In genomic region chr1:152912900-152913299, GRCh38 we compare ENCODE assay signal across 26 cellular contexts. TPM values are rescaled to one million over a fixed set of nuclear protein-coding genes. Genes with fewer than 3 reads are reported as not detected.
DNase-seq lines count a peak whose midpoint lies in the region; ATAC-seq, FAIRE-seq and TF ChIP-seq lines count a peak whose summit lies in the region.
"Had no signal": no experiment of that assay in that cellular context is flagged by ENCODE, and none has a peak within 500 bp of the region (broad histone marks: within the 10 kb centered on the region; RNA-seq: fewer than 3 reads in every experiment).

No MANE protein-coding gene starts in this region.

- peak overlapping the region in 6 of 7 donors; percentile 73 to 85 (median 79) for H3K4me3 Mint-ChIP-seq in CD8-positive, alpha-beta memory T cell
- H3K4me3 Mint-ChIP-seq in natural killer cell = peak overlapping the region; percentile 65
- H3K4me3 Mint-ChIP-seq: CD4-positive, CD25-positive, alpha-beta regulatory T cell; HFFc6 had no signal

- peaks cover 16 to 40% of the 10 kb centered on the region in 2 donors for H3K27me3 Mint-ChIP-seq in CD8-positive, alpha-beta memory T cell
- H3K27me3 Mint-ChIP-seq in natural killer cell (ENCODE audit: low read depth in 2 of 2) = peaks cover 23 to 32% of the 10 kb centered on the region in 2 donors

- H2AFZ ChIP-seq in GM12878 (ENCODE audit: control insufficient read depth, low read depth, low read length) (no peak overlapping the region; the same call in 1 of the 2 replicates), smooth muscle cell (ENCODE audit: low read depth) (no peak overlapping the region)

- H3K4me1 ChIP-seq in CD8-positive, alpha-beta memory T cell (ENCODE audit: insufficient read depth, low read length) = no peaks in the 10 kb centered on the region
- H3K4me1 ChIP-seq in GM12878 (ENCODE audit: control insufficient read depth, insufficient read depth, low read length) = peaks cover 5% of the 10 kb centered on the region
- no peaks in the 10 kb centered on the region for H3K4me1 ChIP-seq in smooth muscle cell (ENCODE audit: low read depth)
- H3K4me1 ChIP-seq: A549, BE2C, Caco-2, Peyer's patch had no signal

- no peaks in the 10 kb centered on the region for H3K27me3 ChIP-seq in CD8-positive, alpha-beta memory T cell (ENCODE audit: insufficient read depth, low read length, poor library complexity, severe bottlenecking)
- H3K27me3 ChIP-seq in GM12878 (replicated peaks in 1 of 2; ENCODE audit: control insufficient read depth in 2 of 2, insufficient read depth in 2 of 2, low read length in 1 of 2) = no peaks in the 10 kb centered on the region
- H3K27me3 ChIP-seq in smooth muscle cell (ENCODE audit: low read depth) = no peaks in the 10 kb centered on the region
- H3K27me3 ChIP-seq: BE2C, Peyer's patch had no signal

- in situ Hi-C loops in GM12878 (cut with MboI) = no loop called here

- CTCF ChIA-PET in CD8-positive, alpha-beta memory T cell (lab: Charles Lee) = no interaction called here
- CTCF ChIA-PET in GM12878 (lab: Yijun Ruan, JAX) = interaction anchor here (0.6 to 7.6 kb wide), 7 partner anchors 12 to 315 kb away, joined by 3 to 45 read pairs (median 4); partner anchors contain the start of gene SMCP

- H3K9me3 ChIP-seq in CD8-positive, alpha-beta memory T cell (ENCODE audit: low read length) = no peaks in the 10 kb centered on the region
- no peaks in the 10 kb centered on the region for H3K9me3 ChIP-seq in GM12878 (replicated peaks; ENCODE audit: control insufficient read depth, insufficient read depth, low read length)
- H3K9me3 ChIP-seq in smooth muscle cell (replicated peaks; ENCODE audit: low read depth) = peaks cover 9% of the 10 kb centered on the region
- H3K9me3 ChIP-seq: A549, BE2C, Caco-2 had no signal

- no peak for TF ChIP-seq POLR2A in GM12878 (IDR thresholded peaks at IDR 0.05; ENCODE audit: low read depth, low read length)

- peaks cover 0 to 2% (median 0%) of the 10 kb centered on the region in 3 donors for H3K4me1 Mint-ChIP-seq in CD8-positive, alpha-beta memory T cell
- peaks cover 0 to 18% of the 10 kb centered on the region in 2 donors for H3K4me1 Mint-ChIP-seq in natural killer cell
- H3K4me1 Mint-ChIP-seq: CD4-positive, CD25-positive, alpha-beta regulatory T cell had no signal

- no TSS peak for BruUV-seq in GM12878 (replicated peaks; lab: Mats Ljungman, UMichigan)

- no peaks in the 10 kb centered on the region for H4K20me1 ChIP-seq in GM12878 (ENCODE audit: control insufficient read depth, insufficient read depth)
- H4K20me1 ChIP-seq in smooth muscle cell (ENCODE audit: low read depth) = no peaks in the 10 kb centered on the region

- WGBS in GM12878 (ENCODE audit: insufficient coverage, insufficient replicate concordance, low lambda C conversion rate, missing lambda C conversion rate) = 18% methylated on average over 5 of the region's 5 CpGs
- WGBS in smooth muscle cell (ENCODE audit: low lambda C conversion rate) = 36% methylated on average over 5 of the region's 5 CpGs

- peaks cover 0 to 1% (median 0%) of the 10 kb centered on the region in 5 donors for H3K9me3 Mint-ChIP-seq in CD8-positive, alpha-beta memory T cell
- H3K9me3 Mint-ChIP-seq in natural killer cell = peaks cover 0 to 3% of the 10 kb centered on the region in 2 donors

- H3K79me2 ChIP-seq in GM12878 (ENCODE audit: control insufficient read depth, insufficient read depth, low read length) (no peaks in the 10 kb centered on the region), smooth muscle cell (ENCODE audit: low read depth) (no peaks in the 10 kb centered on the region)

- TF ChIP-seq CTCF in GM12878 (IDR thresholded peaks at IDR 0.05 in 2 of 3, conservative IDR thresholded peaks at IDR 0.05 in 1 of 3; ENCODE audit: control insufficient read depth in 2 of 3, extremely low read depth in 1 of 3, insufficient read depth in 1 of 3, low read depth in 3 of 3, low read length in 3 of 3) = no peak
- TF ChIP-seq CTCF in natural killer cell (IDR thresholded peaks at IDR 0.05) = no peak
- TF ChIP-seq CTCF in smooth muscle cell (IDR thresholded peaks at IDR 0.05; ENCODE audit: borderline replicate concordance, insufficient read depth, poor library complexity, severe bottlenecking) = no peak

- TF ChIP-seq RAD21 in GM12878 (IDR thresholded peaks at IDR 0.05; ENCODE audit: insufficient read depth, low read depth, low read length) = no peak

- ATAC-seq in GM12878 (peak; percentile 57), esophagus mucosa (peak; percentile 17), natural killer cell (peak; percentile 61 to 81 (median 64)), HG03159 (IDR thresholded peaks at IDR 0.05; ENCODE audit: unreplicated experiment) (no peak)
- ATAC-seq: A549, HepG2 had no signal

- RAD21 ChIA-PET in GM12878 (lab: Charles Lee; ENCODE audit: unreplicated experiment) = interaction anchor here (0.9 to 2.7 kb wide), 3 partner anchors 13 to 42 kb away, joined by 4 to 8 read pairs (median 6); no protein-coding TSS in a partner anchor

- no peak overlapping the region for H3K27ac ChIP-seq in CD8-positive, alpha-beta memory T cell (ENCODE audit: low read depth, low read length)
- no peak overlapping the region for H3K27ac ChIP-seq in GM12878 (ENCODE audit: control insufficient read depth, insufficient read depth)
- no peak overlapping the region for H3K27ac ChIP-seq in smooth muscle cell (ENCODE audit: low read depth)
- H3K27ac ChIP-seq: A549, HL-60, Peyer's patch had no signal

- H3K27ac Mint-ChIP-seq in CD8-positive, alpha-beta memory T cell = peak overlapping the region in 5 of 8 donors; percentile 10 to 90 (median 61)
- H3K27ac Mint-ChIP-seq in natural killer cell = peak overlapping the region in 1 of 2 donors; percentile 63
- H3K27ac Mint-ChIP-seq: CD4-positive, CD25-positive, alpha-beta regulatory T cell; HFFc6 had no signal

- no peak for TF ChIP-seq EP300 in GM12878 (IDR thresholded peaks at IDR 0.05; ENCODE audit: borderline replicate concordance in 1 of 2, control insufficient read depth in 1 of 2, low read depth in 2 of 2, low read length in 2 of 2)

- H3K4me3 ChIP-seq in CD8-positive, alpha-beta memory T cell (ENCODE audit: low read length) = no peak overlapping the region
- H3K4me3 ChIP-seq in GM12878 (no peak overlapping the region), smooth muscle cell (no peak overlapping the region)
- H3K4me3 ChIP-seq: A549, Peyer's patch had no signal

- no peaks in the 10 kb centered on the region for H3K36me3 ChIP-seq in CD8-positive, alpha-beta memory T cell (ENCODE audit: insufficient read depth, low read length)
- H3K36me3 ChIP-seq in GM12878 (ENCODE audit: control insufficient read depth in 2 of 2, insufficient read depth in 2 of 2, low read length in 1 of 2) (no peaks in the 10 kb centered on the region), smooth muscle cell (ENCODE audit: low read depth) (no peaks in the 10 kb centered on the region)
- H3K36me3 ChIP-seq: BE2C, Peyer's patch had no signal

- POLR2A ChIA-PET in CD8-positive, alpha-beta memory T cell (lab: Charles Lee) = no interaction called here
- POLR2A ChIA-PET in GM12878 (lab: Charles Lee) = interaction anchor here (1.2 kb wide), 2 partner anchors 9 to 21 kb away, joined by 3 read pairs; no protein-coding TSS in a partner anchor

- FAIRE-seq in GM12878 (lab: Jason Lieb, UNC) = no peak
- FAIRE-seq: A549, GM12891, HepG2 had no signal

- DNase-seq in CD8-positive, alpha-beta memory T cell = no peak
- no peak for DNase-seq in GM12878 (ENCODE audit: low read depth, low spot score)
- DNase-seq in natural killer cell = no peak
- DNase-seq in smooth muscle cell (lab: John Stamatoyannopoulos, UW; ENCODE audit: unreplicated experiment) = no peak
- DNase-seq in NCI-H1694 (lab: John Stamatoyannopoulos, UW) = no peak
- no peak for DNase-seq in T-helper 2 cell
- DNase-seq: BE2C; Caco-2; CD4-positive, CD25-positive, alpha-beta regulatory T cell; DND-41; H7; HFFc6; KBM-7; NCI-H1092; NCI-H1436; NCI-H2029; NCI-H2227 treated with DMSO at 0.1 percent for 48 hours; NCI-H510A; Peyer's patch had no signal

- no peak overlapping the region for H3K9ac ChIP-seq in GM12878 (ENCODE audit: control insufficient read depth, insufficient read depth, low read length)
- H3K9ac ChIP-seq in smooth muscle cell (ENCODE audit: low read depth) = no peak overlapping the region

- no peaks in the 10 kb centered on the region for H3F3A ChIP-seq in smooth muscle cell (ENCODE audit: low read depth)

- H3K4me2 ChIP-seq in GM12878 (ENCODE audit: control insufficient read depth, insufficient read depth) (no peak overlapping the region), smooth muscle cell (no peak overlapping the region)
- H3K4me2 ChIP-seq: A549 had no signal

- SMC1A ChIA-PET in GM12878 (lab: Charles Lee; ENCODE audit: uncharacterized antibody, unreplicated experiment) = interaction anchor here (1.0 to 4.0 kb wide), 6 partner anchors 10 to 54 kb away, joined by 3 to 14 read pairs (median 4); no protein-coding TSS in a partner anchor

- intact Hi-C loops in GM12878 (cut with micrococcal nuclease; ENCODE audit: unreplicated experiment) (no loop called here), natural killer cell (cut with micrococcal nuclease) (no loop called here)

- H3K36me3 Mint-ChIP-seq in CD8-positive, alpha-beta memory T cell = no peaks in the 10 kb centered on the region
- H3K36me3 Mint-ChIP-seq in natural killer cell = no peaks in the 10 kb centered on the region
- H3K36me3 Mint-ChIP-seq: CD4-positive, CD25-positive, alpha-beta regulatory T cell had no signal

RNA-seq across cellular contexts. Expression of gene IVL, which starts 4.6 kb away (rescaled TPM):
- total RNA-seq in CD8-positive, alpha-beta memory T cell = not detected
- polyA plus RNA-seq in CD8-positive, alpha-beta memory T cell = not detected
- total RNA-seq in GM12878 (2013; cell fraction: nucleolus; rRNA removed) = 0.17 and 0.22 TPM in 2 replicates
- total RNA-seq in GM12878 (2014; rRNA removed) = 19.5 and 20.5 TPM in 2 replicates
- total RNA-seq in GM12878 (2014; rRNA removed; fragmentation: Illumina TruSeq; extraction: Trizol) = 10.7 and 11.4 TPM in 2 replicates
- 12.1 and 12.2 TPM in 2 replicates for total RNA-seq in GM12878 (2021)
- polyA plus RNA-seq in GM12878 (2011; ENCODE audit: low read depth) = 0.85 TPM
- 1.6 and 2.1 TPM in 2 replicates for polyA plus RNA-seq in GM12878 (2011; rRNA removed)
- 1.7 and 2.5 TPM in 2 replicates for polyA plus RNA-seq in GM12878 (2011; cell fraction: cytosol; rRNA removed)
- polyA plus RNA-seq in GM12878 (2011; cell fraction: nucleus; rRNA removed) = 0.51 and 0.76 TPM in 2 replicates
- 1.9 and 2.8 TPM in 2 replicates for polyA plus RNA-seq in GM12878 (2012)
- 8.4 and 14.8 TPM in 2 replicates for polyA plus RNA-seq in GM12878 (2014; fragmentation: Illumina TruSeq; extraction: Trizol)
- polyA plus RNA-seq in GM12878 (2014; fragmentation: Nextera tagmentation; extraction: Ambion mirVana) = 1 to 10 TPM; 1.4 to 2.9 TPM
- polyA plus RNA-seq in GM12878 (2014; rRNA removed) = 20.3 and 22.2 TPM in 2 replicates
- polyA plus RNA-seq in GM12878 (2016; fragmentation: Nextera tagmentation; extraction: Ambion mirVana) = 10 to 100 TPM; 17.0 to 17.6 TPM
- polyA minus RNA-seq in GM12878 (2011; rRNA and poly(A)+ RNA removed) = 0.88 and 1.4 TPM in 2 replicates
- polyA minus RNA-seq in GM12878 (2011; cell fraction: cytosol; rRNA and poly(A)+ RNA removed) = 0.52 TPM in 1 of 2 replicates, not detected in the other
- polyA minus RNA-seq in GM12878 (2011; cell fraction: nucleus; rRNA and poly(A)+ RNA removed) = 0.24 and 0.29 TPM in 2 replicates
- 145 TPM for total RNA-seq in esophagus mucosa
- not detected for total RNA-seq in natural killer cell
- total RNA-seq in smooth muscle cell = 0.67 and 0.94 TPM in 2 replicates
- polyA plus RNA-seq in smooth muscle cell = 0.45 and 0.47 TPM in 2 replicates
- total RNA-seq: Caco-2; CD4-positive, CD25-positive, alpha-beta regulatory T cell; H7; HepG2; HFFc6; Peyer's patch had no signal
- polyA plus RNA-seq: A549; CD4-positive, CD25-positive, alpha-beta regulatory T cell; HepG2 had no signal

RNA-seq across cellular contexts. Expression of gene SPRR5, which starts 34.1 kb away (rescaled TPM):
- total RNA-seq in CD8-positive, alpha-beta memory T cell = not detected
- not detected for polyA plus RNA-seq in CD8-positive, alpha-beta memory T cell
- total RNA-seq in GM12878 (2013; cell fraction: nucleolus; rRNA removed) = not detected in 2 replicates
- total RNA-seq in GM12878 (2014; rRNA removed) = not detected in 2 replicates
- not detected in 2 replicates for total RNA-seq in GM12878 (2014; rRNA removed; fragmentation: Illumina TruSeq; extraction: Trizol)
- not detected in 2 replicates for total RNA-seq in GM12878 (2021)
- polyA plus RNA-seq in GM12878 (2011; ENCODE audit: low read depth) = not detected
- not detected in 2 replicates for polyA plus RNA-seq in GM12878 (2011; rRNA removed)
- polyA plus RNA-seq in GM12878 (2011; cell fraction: cytosol; rRNA removed) = not detected in 2 replicates
- not detected in 2 replicates for polyA plus RNA-seq in GM12878 (2011; cell fraction: nucleus; rRNA removed)
- polyA plus RNA-seq in GM12878 (2012) = not detected in 2 replicates
- not detected in 2 replicates for polyA plus RNA-seq in GM12878 (2014; fragmentation: Illumina TruSeq; extraction: Trizol)
- polyA plus RNA-seq in GM12878 (2014; fragmentation: Nextera tagmentation; extraction: Ambion mirVana) = not detected
- polyA plus RNA-seq in GM12878 (2014; rRNA removed) = not detected in 2 replicates
- not detected for polyA plus RNA-seq in GM12878 (2016; fragmentation: Nextera tagmentation; extraction: Ambion mirVana)
- not detected in 2 replicates for polyA minus RNA-seq in GM12878 (2011; rRNA and poly(A)+ RNA removed)
- not detected in 2 replicates for polyA minus RNA-seq in GM12878 (2011; cell fraction: cytosol; rRNA and poly(A)+ RNA removed)
- not detected in 2 replicates for polyA minus RNA-seq in GM12878 (2011; cell fraction: nucleus; rRNA and poly(A)+ RNA removed)
- 3.5 TPM for total RNA-seq in esophagus mucosa
- not detected for total RNA-seq in natural killer cell
- 3.2 TPM in 1 of 2 replicates, not detected in the other for total RNA-seq in smooth muscle cell
- 0.22 TPM in 1 of 2 replicates, not detected in the other for polyA plus RNA-seq in smooth muscle cell
- total RNA-seq: Caco-2; CD4-positive, CD25-positive, alpha-beta regulatory T cell; H7; HepG2; HFFc6; HT-29; Peyer's patch had no signal
- polyA plus RNA-seq: A549; CD4-positive, CD25-positive, alpha-beta regulatory T cell; HepG2 had no signal

RNA-seq across cellular contexts. Expression of gene SMCP, which starts 34.8 kb away (rescaled TPM):
- not detected for total RNA-seq in CD8-positive, alpha-beta memory T cell
- polyA plus RNA-seq in CD8-positive, alpha-beta memory T cell = not detected
- total RNA-seq in GM12878 (2013; cell fraction: nucleolus; rRNA removed) = not detected in 2 replicates
- total RNA-seq in GM12878 (2014; rRNA removed) (not detected in 2 replicates), GM12878 (2014; rRNA removed; fragmentation: Illumina TruSeq; extraction: Trizol) (0.46 TPM in 1 of 2 replicates, not detected in the other), GM12878 (2021) (not detected in 2 replicates), esophagus mucosa (not detected), natural killer cell (not detected), smooth muscle cell (not detected in 2 replicates)
- not detected for polyA plus RNA-seq in GM12878 (2011; ENCODE audit: low read depth)
- polyA plus RNA-seq in GM12878 (2011; rRNA removed) (not detected in 2 replicates), GM12878 (2014; fragmentation: Illumina TruSeq; extraction: Trizol) (0.16 TPM in 1 of 2 replicates, not detected in the other), GM12878 (2014; fragmentation: Nextera tagmentation; extraction: Ambion mirVana) (under 1 TPM; 0.27 to 0.69 TPM), GM12878 (2014; rRNA removed) (0.11 TPM in 1 of 2 replicates, not detected in the other), GM12878 (2016; fragmentation: Nextera tagmentation; extraction: Ambion mirVana) (not detected), smooth muscle cell (not detected in 2 replicates)
- polyA plus RNA-seq in GM12878 (2011; cell fraction: cytosol; rRNA removed) = not detected in 2 replicates
- polyA plus RNA-seq in GM12878 (2011; cell fraction: nucleus; rRNA removed) = not detected in 2 replicates
- polyA plus RNA-seq in GM12878 (2012) = not detected in 2 replicates
- not detected in 2 replicates for polyA minus RNA-seq in GM12878 (2011; rRNA and poly(A)+ RNA removed)
- not detected in 2 replicates for polyA minus RNA-seq in GM12878 (2011; cell fraction: cytosol; rRNA and poly(A)+ RNA removed)
- not detected in 2 replicates for polyA minus RNA-seq in GM12878 (2011; cell fraction: nucleus; rRNA and poly(A)+ RNA removed)
- total RNA-seq: Caco-2; CD4-positive, CD25-positive, alpha-beta regulatory T cell; H7; HepG2; HFFc6; HT-29; Peyer's patch had no signal
- polyA plus RNA-seq: A549; CD4-positive, CD25-positive, alpha-beta regulatory T cell; HepG2 had no signal

RNA-seq across cellular contexts. Expression of gene LCE7A, which starts 53.1 kb away (rescaled TPM):
- total RNA-seq in CD8-positive, alpha-beta memory T cell = not detected
- not detected for polyA plus RNA-seq in CD8-positive, alpha-beta memory T cell
- not detected in 2 replicates for total RNA-seq in GM12878 (2013; cell fraction: nucleolus; rRNA removed)
- total RNA-seq in GM12878 (2014; rRNA removed) = not detected in 2 replicates
- not detected in 2 replicates for total RNA-seq in GM12878 (2014; rRNA removed; fragmentation: Illumina TruSeq; extraction: Trizol)
- not detected in 2 replicates for total RNA-seq in GM12878 (2021)
- polyA plus RNA-seq in GM12878 (2011; ENCODE audit: low read depth) = not detected
- polyA plus RNA-seq in GM12878 (2011; rRNA removed) = not detected in 2 replicates
- polyA plus RNA-seq in GM12878 (2011; cell fraction: cytosol; rRNA removed) = not detected in 2 replicates
- not detected in 2 replicates for polyA plus RNA-seq in GM12878 (2011; cell fraction: nucleus; rRNA removed)
- polyA plus RNA-seq in GM12878 (2012) = not detected in 2 replicates
- not detected in 2 replicates for polyA plus RNA-seq in GM12878 (2014; fragmentation: Illumina TruSeq; extraction: Trizol)
- polyA plus RNA-seq in GM12878 (2014; fragmentation: Nextera tagmentation; extraction: Ambion mirVana) = not detected
- not detected in 2 replicates for polyA plus RNA-seq in GM12878 (2014; rRNA removed)
- not detected for polyA plus RNA-seq in GM12878 (2016; fragmentation: Nextera tagmentation; extraction: Ambion mirVana)
- polyA minus RNA-seq in GM12878 (2011; rRNA and poly(A)+ RNA removed) = not detected in 2 replicates
- not detected in 2 replicates for polyA minus RNA-seq in GM12878 (2011; cell fraction: cytosol; rRNA and poly(A)+ RNA removed)
- polyA minus RNA-seq in GM12878 (2011; cell fraction: nucleus; rRNA and poly(A)+ RNA removed) = not detected in 2 replicates
- total RNA-seq in esophagus mucosa = not detected
- not detected for total RNA-seq in natural killer cell
- not detected in 2 replicates for total RNA-seq in smooth muscle cell
- not detected in 2 replicates for polyA plus RNA-seq in smooth muscle cell
- total RNA-seq: Caco-2; CD4-positive, CD25-positive, alpha-beta regulatory T cell; H7; HepG2; HFFc6; HT-29; Peyer's patch had no signal
- polyA plus RNA-seq: A549; CD4-positive, CD25-positive, alpha-beta regulatory T cell; HepG2 had no signal

RNA-seq across cellular contexts. Expression of gene SPRR4, which starts 57.5 kb away (rescaled TPM):
- not detected for total RNA-seq in CD8-positive, alpha-beta memory T cell
- polyA plus RNA-seq in CD8-positive, alpha-beta memory T cell = not detected
- not detected in 2 replicates for total RNA-seq in GM12878 (2013; cell fraction: nucleolus; rRNA removed)
- not detected in 2 replicates for total RNA-seq in GM12878 (2014; rRNA removed)
- total RNA-seq in GM12878 (2014; rRNA removed; fragmentation: Illumina TruSeq; extraction: Trizol) = not detected in 2 replicates
- total RNA-seq in GM12878 (2021) = not detected in 2 replicates
- not detected for polyA plus RNA-seq in GM12878 (2011; ENCODE audit: low read depth)
- polyA plus RNA-seq in GM12878 (2011; rRNA removed) = not detected in 2 replicates
- polyA plus RNA-seq in GM12878 (2011; cell fraction: cytosol; rRNA removed) = not detected in 2 replicates
- polyA plus RNA-seq in GM12878 (2011; cell fraction: nucleus; rRNA removed) = not detected in 2 replicates
- not detected in 2 replicates for polyA plus RNA-seq in GM12878 (2012)
- not detected in 2 replicates for polyA plus RNA-seq in GM12878 (2014; fragmentation: Illumina TruSeq; extraction: Trizol)
- polyA plus RNA-seq in GM12878 (2014; fragmentation: Nextera tagmentation; extraction: Ambion mirVana) = not detected
- not detected in 2 replicates for polyA plus RNA-seq in GM12878 (2014; rRNA removed)
- polyA plus RNA-seq in GM12878 (2016; fragmentation: Nextera tagmentation; extraction: Ambion mirVana) = not detected
- polyA minus RNA-seq in GM12878 (2011; rRNA and poly(A)+ RNA removed) = not detected in 2 replicates
- polyA minus RNA-seq in GM12878 (2011; cell fraction: cytosol; rRNA and poly(A)+ RNA removed) = not detected in 2 replicates
- polyA minus RNA-seq in GM12878 (2011; cell fraction: nucleus; rRNA and poly(A)+ RNA removed) = not detected in 2 replicates
- total RNA-seq in esophagus mucosa = not detected
- not detected for total RNA-seq in natural killer cell
- total RNA-seq in smooth muscle cell = 5.9 TPM in 1 of 2 replicates, not detected in the other
- 0.43 TPM in 1 of 2 replicates, not detected in the other for polyA plus RNA-seq in smooth muscle cell
- total RNA-seq: Caco-2; CD4-positive, CD25-positive, alpha-beta regulatory T cell; H7; HepG2; HFFc6; HT-29; Peyer's patch had no signal
- polyA plus RNA-seq: A549; CD4-positive, CD25-positive, alpha-beta regulatory T cell; HepG2 had no signal
